ENCODE assay signal across 35 cellular contexts in the genomic region with DNA sequence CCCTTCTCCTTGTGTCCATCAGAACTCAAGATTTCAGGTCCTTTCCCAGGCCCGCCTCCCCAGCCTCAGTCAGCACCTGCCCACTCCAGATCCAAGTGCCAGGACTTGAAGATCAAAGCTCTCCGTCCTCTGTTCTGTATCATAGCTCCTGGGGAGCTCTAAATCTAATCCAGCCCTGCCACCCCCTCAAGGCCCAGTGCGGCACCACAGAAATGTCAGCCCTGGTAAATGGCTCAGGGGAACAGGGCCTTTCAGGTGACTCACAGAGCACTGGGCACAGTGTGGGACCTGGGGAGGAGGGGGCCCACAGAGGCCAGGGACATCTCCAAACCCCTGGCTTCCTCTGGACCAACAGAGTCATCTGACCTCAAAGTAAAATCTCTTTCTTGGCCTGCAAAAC. TPM values are rescaled to one million over a fixed set of nuclear protein-coding genes. Genes with fewer than 3 reads are reported as not detected.
"Had no signal": no experiment of that assay in that cellular context is flagged by ENCODE, and none has a peak within 500 bp of the region (broad histone marks: within the 10 kb centered on the region; RNA-seq: fewer than 3 reads in every experiment).

No MANE protein-coding gene starts in this region.

- DNase-seq: activated CD4-positive, alpha-beta T cell treated with anti-CD3 and anti-CD28 coated beads for 1 hour; activated CD4-positive, alpha-beta T cell treated with anti-CD3 and anti-CD28 coated beads for 48 hours; activated CD4-positive, alpha-beta T cell treated with anti-CD3 and anti-CD28 coated beads, Interleukin-2, amount 50 U/mL, for 48 hours; activated CD4-positive, CD25-positive, alpha-beta regulatory T cell; activated CD8-positive, alpha-beta T cell treated with anti-CD3 and anti-CD28 coated beads, Interleukin-2, amount 10 ng/mL, durations not matched to agents 7 days and 5 days; activated effector memory CD4-positive, alpha-beta T cell treated with Interleukin-2 at 50 U/mL for 16 hours; activated naive CD4-positive, alpha-beta T cell treated with anti-CD3 and anti-CD28 coated beads, Interleukin-2, amount 50 U/mL, for 16 hours; activated T-cell treated with anti-CD3 and anti-CD28 coated beads, Interleukin-2, amount 50 U/mL, for 24 hours; anterior cingulate cortex; caudate nucleus; cerebellar nuclear complex; Kasumi-1; KG1; MG63; NCI-H1048; NCI-H1105 treated with DMSO at 0.1 percent for 48 hours; NCI-H1436; NCI-H1694; NCI-H1930; NCI-H2081 treated with DMSO at 0.1 percent for 48 hours; NCI-H510A; NCI-H526; NCI-H748 treated with DMSO at 0.1 percent for 48 hours; NK-92 treated with Interleukin-12 subunit alpha and Interleukin-12 subunit beta, amount 100 ng/mL, for 24 hours; PC-3; RPMI8226; SHP77 treated with DMSO at 0.1 percent for 48 hours; SK-N-SH; T1000; WERI-Rb-1 had no signal

- H3K4me2 ChIP-seq: SK-N-SH had no signal

- H3K27ac ChIP-seq: Peyer's patch, SJSA1, WERI-Rb-1 had no signal

- H3K27ac Mint-ChIP-seq: brain had no signal

- H3K9me3 Mint-ChIP-seq: activated T-cell treated with anti-CD3 and anti-CD28 coated beads, Interleukin-2, amount 50 U/mL, for 24 hours; brain; T-helper 1 cell treated with Interleukin-12 subunit alpha and Interleukin-12 subunit beta and Interleukin-4 antibody, amounts not matched to agents 30 μg/mL and 1 μg/mL, for 36 hours had no signal

- H3K4me1 ChIP-seq: Peyer's patch had no signal

- H3K27me3 ChIP-seq: MG63, Peyer's patch, SJSA1 had no signal

- H3K36me3 ChIP-seq: MG63, Peyer's patch, SJSA1, WERI-Rb-1 had no signal

- H3K4me3 Mint-ChIP-seq: activated CD8-positive, alpha-beta T cell treated with anti-CD3 and anti-CD28 coated beads, Interleukin-2, amount 10 ng/mL, durations not matched to agents 7 days and 5 days; activated T-cell treated with anti-CD3 and anti-CD28 coated beads, Interleukin-2, amount 50 U/mL, for 24 hours; brain; T-helper 1 cell treated with Interleukin-12 subunit alpha and Interleukin-12 subunit beta and Interleukin-4 antibody, amounts not matched to agents 30 μg/mL and 1 μg/mL, for 36 hours had no signal

- H3K36me3 Mint-ChIP-seq: brain had no signal

- ATAC-seq: activated CD8-positive, alpha-beta T cell treated with anti-CD3 and anti-CD28 coated beads, Interleukin-2, amount 10 ng/mL, durations not matched to agents 7 days and 5 days; PC-3 had no signal

- H3K4me1 Mint-ChIP-seq: brain had no signal

- H3K9me3 ChIP-seq: MG63, Peyer's patch, SJSA1, SK-N-SH had no signal

- H3K27me3 Mint-ChIP-seq: activated T-cell treated with anti-CD3 and anti-CD28 coated beads, Interleukin-2, amount 50 U/mL, for 24 hours had no signal

- H3K4me3 ChIP-seq: MG63, Peyer's patch, SJSA1 had no signal

- H3K9ac ChIP-seq: SK-N-SH had no signal

RNA-seq across cellular contexts. Expression of a gene that starts 6.0 kb away (rescaled TPM):
- total RNA-seq: bronchial epithelial cell, Peyer's patch had no signal

RNA-seq across cellular contexts. Expression of a gene that starts 19.2 kb away (rescaled TPM):
- total RNA-seq: activated CD8-positive, alpha-beta T cell treated with anti-CD3 and anti-CD28 coated beads, Interleukin-2, amount 10 ng/mL, durations not matched to agents 7 days and 5 days; bronchial epithelial cell; PC-3; Peyer's patch; SJSA1 had no signal
- polyA plus RNA-seq: SK-N-SH had no signal
